19 cellular contexts compared by ENCODE assay signal in genomic region chr5:175382171-175382570, GRCh38.
DNase-seq lines count a peak whose midpoint lies in the region; ATAC-seq and TF ChIP-seq lines count a peak whose summit lies in the region.
"Had no signal": no experiment of that assay in that cellular context is flagged by ENCODE, and none has a peak within 500 bp of the region (broad histone marks: within the 10 kb centered on the region; RNA-seq: fewer than 3 reads in every experiment).

No MANE protein-coding gene starts in this region.

- no peak overlapping the region for H3K27ac Mint-ChIP-seq in activated CD8-positive, alpha-beta T cell treated with anti-CD3 and anti-CD28 coated beads, Interleukin-2, amount 10 ng/mL, durations not matched to agents 7 days and 5 days
- H3K27ac Mint-ChIP-seq: T-cell had no signal

- no peaks in the 10 kb centered on the region for H3K4me1 Mint-ChIP-seq in activated CD8-positive, alpha-beta T cell treated with anti-CD3 and anti-CD28 coated beads, Interleukin-2, amount 10 ng/mL, durations not matched to agents 7 days and 5 days (ENCODE audit: low read depth)
- H3K4me1 Mint-ChIP-seq: T-cell had no signal

- POLR2A ChIA-PET in activated CD8-positive, alpha-beta T cell treated with anti-CD3 and anti-CD28 coated beads, Interleukin-2, amount 10 ng/mL, durations not matched to agents 7 days and 5 days (lab: Charles Lee): no interaction called here

- H3K27me3 Mint-ChIP-seq in activated CD8-positive, alpha-beta T cell treated with anti-CD3 and anti-CD28 coated beads, Interleukin-2, amount 10 ng/mL, durations not matched to agents 7 days and 5 days (ENCODE audit: low read depth): peaks cover 19% of the 10 kb centered on the region

- no peak overlapping the region for H3K27ac ChIP-seq in foreskin keratinocyte

- CTCF ChIA-PET in activated CD8-positive, alpha-beta T cell treated with anti-CD3 and anti-CD28 coated beads, Interleukin-2, amount 10 ng/mL, durations not matched to agents 7 days and 5 days (lab: Charles Lee): no interaction called here

- peaks cover 18% of the 10 kb centered on the region for H3K4me1 ChIP-seq in foreskin keratinocyte

- H3K27me3 ChIP-seq in foreskin keratinocyte: no peaks in the 10 kb centered on the region

- peak; percentile 8 for ATAC-seq in foreskin keratinocyte
- no peak for ATAC-seq in activated CD8-positive, alpha-beta T cell treated with anti-CD3 and anti-CD28 coated beads, Interleukin-2, amount 10 ng/mL, durations not matched to agents 7 days and 5 days
- ATAC-seq: GM12878, T-cell had no signal

- DNase-seq in NCI-H510A treated with DMSO at 0.1 percent for 48 hours (lab: John Stamatoyannopoulos, UW) (peak; percentile 34), NCI-H510A (lab: John Stamatoyannopoulos, UW) (no peak), DMS53 treated with DMSO at 0.1 percent for 48 hours (lab: John Stamatoyannopoulos, UW; ENCODE audit: unreplicated experiment) (peak; percentile 39), NCI-H345 treated with DMSO at 0.1 percent for 48 hours (lab: John Stamatoyannopoulos, UW; ENCODE audit: unreplicated experiment) (peak; percentile 37), foreskin keratinocyte (peak in 1 of 2 donors; percentile 13), middle frontal gyrus (ENCODE audit: extremely low spot score, low spot score) (no peak)
- DNase-seq in stimulated activated CD4-positive, alpha-beta T cell treated with anti-CD3 and anti-CD28 coated beads, Interleukin-12 subunit alpha, Interleukin-12 subunit beta, amount 100 ng/mL, for 4 hours: no peak
- no peak for DNase-seq in activated CD8-positive, alpha-beta T cell treated with anti-CD3 and anti-CD28 coated beads, Interleukin-2, amount 10 ng/mL, durations not matched to agents 7 days and 5 days
- DNase-seq: AML-193, Caco-2, GDM1, KBM-7, NCI-H1694, NCI-H774, Right ventricle myocardium superior, SK-N-SH, T-cell, T-helper 9 cell had no signal

- no peak for TF ChIP-seq CTCF in foreskin keratinocyte (conservative IDR thresholded peaks at IDR 0.05)

- H3K4me3 Mint-ChIP-seq in activated CD8-positive, alpha-beta T cell treated with anti-CD3 and anti-CD28 coated beads, Interleukin-2, amount 10 ng/mL, durations not matched to agents 7 days and 5 days: no peak overlapping the region
- H3K4me3 Mint-ChIP-seq: T-cell had no signal

- H3K36me3 Mint-ChIP-seq in activated CD8-positive, alpha-beta T cell treated with anti-CD3 and anti-CD28 coated beads, Interleukin-2, amount 10 ng/mL, durations not matched to agents 7 days and 5 days (ENCODE audit: low read depth): no peaks in the 10 kb centered on the region
- H3K36me3 Mint-ChIP-seq: T-cell had no signal

- no peaks in the 10 kb centered on the region for H3K9me3 Mint-ChIP-seq in activated CD8-positive, alpha-beta T cell treated with anti-CD3 and anti-CD28 coated beads, Interleukin-2, amount 10 ng/mL, durations not matched to agents 7 days and 5 days (ENCODE audit: insufficient read depth)
- H3K9me3 Mint-ChIP-seq: T-cell had no signal

Comparison
In these comparisons a context has a peak if more than half of its experiments do, and no peak if none do; other contexts are left out.
1. DNase-seq: peak in NCI-H510A treated with DMSO at 0.1 percent for 48 hours (single experiment), DMS53 treated with DMSO at 0.1 percent for 48 hours (single experiment) and NCI-H345 treated with DMSO at 0.1 percent for 48 hours (single experiment); none in NCI-H510A (single experiment), middle frontal gyrus (single experiment), stimulated activated CD4-positive, alpha-beta T cell treated with anti-CD3 and anti-CD28 coated beads, Interleukin-12 subunit alpha, Interleukin-12 subunit beta, amount 100 ng/mL, for 4 hours (single experiment) and activated CD8-positive, alpha-beta T cell treated with anti-CD3 and anti-CD28 coated beads, Interleukin-2, amount 10 ng/mL, durations not matched to agents 7 days and 5 days (single experiment).